9 cellular contexts compared by ENCODE assay signal in genomic region chr20:63519765-63520593, GRCh38. TPM values are rescaled to one million over a fixed set of nuclear protein-coding genes. Genes with fewer than 3 reads are reported as not detected.
A peak's percentile ranks its signal among the peaks of the same experiment; 100 is the strongest.
DNase-seq lines count a peak whose midpoint lies in the region; ATAC-seq and TF ChIP-seq lines count a peak whose summit lies in the region.
"Had no signal": no experiment of that assay in that cellular context is flagged by ENCODE, and none has a peak within 500 bp of the region (broad histone marks: within the 10 kb centered on the region; RNA-seq: fewer than 3 reads in every experiment).

No MANE protein-coding gene starts in this region.

- H3K9me3 ChIP-seq in transverse colon: no peaks in the 10 kb centered on the region

- H3K27ac Mint-ChIP-seq in activated T-helper 1 cell treated with anti-CD3 and anti-CD28 coated beads, Interleukin-12 subunit alpha, Interleukin-12 subunit beta, Interleukin-2, Interleukin-4 antibody, amounts not matched to agents 30 ng/mL and 10 ng/mL and 1 ng/mL, durations not matched to agents 14 hours and 24 hours and 36 hours: no peak overlapping the region

- peak overlapping the region; percentile 74 for H3K4me3 Mint-ChIP-seq in activated T-helper 1 cell treated with anti-CD3 and anti-CD28 coated beads, Interleukin-12 subunit alpha, Interleukin-12 subunit beta, Interleukin-2, Interleukin-4 antibody, amounts not matched to agents 30 ng/mL and 10 ng/mL and 1 ng/mL, durations not matched to agents 14 hours and 24 hours and 36 hours

- H3K4me1 ChIP-seq in transverse colon: peaks cover 9 to 31% (median 19%) of the 10 kb centered on the region in 4 donors

- peaks cover 12% of the 10 kb centered on the region for H3K36me3 Mint-ChIP-seq in activated T-helper 1 cell treated with anti-CD3 and anti-CD28 coated beads, Interleukin-12 subunit alpha, Interleukin-12 subunit beta, Interleukin-2, Interleukin-4 antibody, amounts not matched to agents 30 ng/mL and 10 ng/mL and 1 ng/mL, durations not matched to agents 14 hours and 24 hours and 36 hours (ENCODE audit: low read depth)

- no peak for TF ChIP-seq POLR2A in transverse colon (IDR thresholded peaks at IDR 0.05)

- intact Hi-C loops in activated T-helper 1 cell treated with anti-CD3 and anti-CD28 coated beads, Interleukin-12 subunit alpha, Interleukin-12 subunit beta, Interleukin-2, Interleukin-4 antibody, amounts not matched to agents 30 ng/mL and 10 ng/mL and 1 ng/mL, durations not matched to agents 14 hours and 24 hours and 36 hours (cut with micrococcal nuclease): loop anchor here (1.0 to 2.0 kb wide), 6 partner anchors 17 to 543 kb away; partner anchors contain the start of genes GMEB2, PTK6, TCEA2 and TPD52L2
- intact Hi-C loops in transverse colon (cut with DNase I; ENCODE audit: low total_unique reads): no loop called here

- peak overlapping the region; percentile 74 for H3K4me3 ChIP-seq in fibroblast of villous mesenchyme (ENCODE audit: low read depth, low read length)
- H3K4me3 ChIP-seq in transverse colon: peak overlapping the region; percentile 76 to 100 (median 86)

- in situ Hi-C loops in transverse colon (cut with MboI; ENCODE audit: low pct_ligation_motif_present in 1 of 4, low pct_unique_long_range_greater_than_20kb in 1 of 4, low sequenced_read_pairs in 3 of 4): no loop called here

- no peaks in the 10 kb centered on the region for H3K9me3 Mint-ChIP-seq in activated T-helper 1 cell treated with anti-CD3 and anti-CD28 coated beads, Interleukin-12 subunit alpha, Interleukin-12 subunit beta, Interleukin-2, Interleukin-4 antibody, amounts not matched to agents 30 ng/mL and 10 ng/mL and 1 ng/mL, durations not matched to agents 14 hours and 24 hours and 36 hours

- DNase-seq in NCI-H748 (lab: John Stamatoyannopoulos, UW; ENCODE audit: unreplicated experiment) (peak; percentile 57), NCI-H748 treated with DMSO at 0.1 percent for 48 hours (lab: John Stamatoyannopoulos, UW) (no peak), NCI-H2227 (lab: John Stamatoyannopoulos, UW; ENCODE audit: unreplicated experiment) (peak; percentile 86), fibroblast of villous mesenchyme (ENCODE audit: low read depth) (peak; percentile 23), omental fat pad (ENCODE audit: low spot score) (no peak), transverse colon (peak; percentile 70)
- DNase-seq in activated T-helper 1 cell treated with anti-CD3 and anti-CD28 coated beads, Interleukin-12 subunit alpha, Interleukin-12 subunit beta, Interleukin-2, Interleukin-4 antibody, amounts not matched to agents 30 ng/mL and 10 ng/mL and 1 ng/mL, durations not matched to agents 14 hours and 24 hours and 36 hours (ENCODE audit: low spot score): peak; percentile 68

- peak overlapping the region; percentile 95 to 99 (median 96) for H3K27ac ChIP-seq in transverse colon

- peak; percentile 29 for TF ChIP-seq CTCF in fibroblast of villous mesenchyme (IDR thresholded peaks at IDR 0.05; ENCODE audit: insufficient read depth, low read depth, low read length)
- no peak for TF ChIP-seq CTCF in omental fat pad (IDR thresholded peaks at IDR 0.05)
- TF ChIP-seq CTCF in transverse colon (IDR thresholded peaks at IDR 0.05): peak; percentile 12 to 40 (median 20)

- TF ChIP-seq EP300 in transverse colon (IDR thresholded peaks at IDR 0.05; ENCODE audit: low read depth): no peak

- no peaks in the 10 kb centered on the region for H3K36me3 ChIP-seq in transverse colon

- ATAC-seq in HG02852 (IDR thresholded peaks at IDR 0.05; ENCODE audit: unreplicated experiment): peak; percentile 34
- ATAC-seq in omental fat pad (ENCODE audit: low FRiP score): peak; percentile 72

- no peaks in the 10 kb centered on the region for H3K27me3 ChIP-seq in transverse colon

- WGBS in transverse colon (ENCODE audit: low coverage in 1 of 2), 2 donors: 0% methylated on average over 28 of the region's 73 CpGs; no CpG with 5 or more reads in 1 of the 2 donors

- no peaks in the 10 kb centered on the region for H3K4me1 Mint-ChIP-seq in activated T-helper 1 cell treated with anti-CD3 and anti-CD28 coated beads, Interleukin-12 subunit alpha, Interleukin-12 subunit beta, Interleukin-2, Interleukin-4 antibody, amounts not matched to agents 30 ng/mL and 10 ng/mL and 1 ng/mL, durations not matched to agents 14 hours and 24 hours and 36 hours (ENCODE audit: low read depth)

- H3K27me3 Mint-ChIP-seq in activated T-helper 1 cell treated with anti-CD3 and anti-CD28 coated beads, Interleukin-12 subunit alpha, Interleukin-12 subunit beta, Interleukin-2, Interleukin-4 antibody, amounts not matched to agents 30 ng/mL and 10 ng/mL and 1 ng/mL, durations not matched to agents 14 hours and 24 hours and 36 hours (ENCODE audit: insufficient read depth): peaks cover 4% of the 10 kb centered on the region

RNA-seq across cellular contexts. Expression of gene PPDPF, which starts 0.6 kb away (rescaled TPM):
- 117 and 122 TPM in 2 replicates for total RNA-seq in activated T-helper 1 cell treated with anti-CD3 and anti-CD28 coated beads, Interleukin-12 subunit alpha, Interleukin-12 subunit beta, Interleukin-2, Interleukin-4 antibody, amounts not matched to agents 30 ng/mL and 10 ng/mL and 1 ng/mL, durations not matched to agents 14 hours and 24 hours and 36 hours
- total RNA-seq in fibroblast of villous mesenchyme (38.4 and 78.0 TPM in 2 replicates), omental fat pad (100 to 1,000 TPM in 1 of 4 donors, 10 to 100 TPM in 3; 22.2 to 108 (median 75.8) TPM), transverse colon (100 to 1,000 TPM; 320 to 695 (median 517) TPM)

RNA-seq across cellular contexts. Expression of gene PTK6, which starts 17.2 kb away (rescaled TPM):
- 0.16 and 0.29 TPM in 2 replicates for total RNA-seq in activated T-helper 1 cell treated with anti-CD3 and anti-CD28 coated beads, Interleukin-12 subunit alpha, Interleukin-12 subunit beta, Interleukin-2, Interleukin-4 antibody, amounts not matched to agents 30 ng/mL and 10 ng/mL and 1 ng/mL, durations not matched to agents 14 hours and 24 hours and 36 hours
- total RNA-seq in fibroblast of villous mesenchyme: under 0.01 TPM in 2 replicates
- under 1 TPM in 3 of 4 donors, not detected in 1; 0.12 to 0.63 (median 0.28) TPM for total RNA-seq in omental fat pad
- total RNA-seq in transverse colon: 100 to 1,000 TPM in 2 of 4 donors, 10 to 100 TPM in 2; 90.5 to 147 (median 103) TPM

RNA-seq across cellular contexts. Expression of gene EEF1A2, which starts 21.1 kb away (rescaled TPM):
- total RNA-seq in activated T-helper 1 cell treated with anti-CD3 and anti-CD28 coated beads, Interleukin-12 subunit alpha, Interleukin-12 subunit beta, Interleukin-2, Interleukin-4 antibody, amounts not matched to agents 30 ng/mL and 10 ng/mL and 1 ng/mL, durations not matched to agents 14 hours and 24 hours and 36 hours: 0.80 and 1.1 TPM in 2 replicates
- total RNA-seq in fibroblast of villous mesenchyme: under 0.01 and 0.43 TPM in 2 replicates
- 1 to 10 TPM in 3 of 4 donors, not detected in 1; 2.1 to 4.7 (median 2.8) TPM for total RNA-seq in omental fat pad
- total RNA-seq in transverse colon: 1 to 10 TPM in 3 of 4 donors, under 1 TPM in 1; 0.75 to 5.0 (median 3.3) TPM
- total RNA-seq: subcutaneous adipose tissue had no signal

RNA-seq across cellular contexts. Expression of gene SRMS, which starts 27.6 kb away (rescaled TPM):
- not detected in 2 replicates for total RNA-seq in activated T-helper 1 cell treated with anti-CD3 and anti-CD28 coated beads, Interleukin-12 subunit alpha, Interleukin-12 subunit beta, Interleukin-2, Interleukin-4 antibody, amounts not matched to agents 30 ng/mL and 10 ng/mL and 1 ng/mL, durations not matched to agents 14 hours and 24 hours and 36 hours
- not detected in 2 replicates for total RNA-seq in fibroblast of villous mesenchyme
- total RNA-seq in omental fat pad: not detected
- under 1 TPM in 1 of 4 donors, not detected in 3; 0.79 TPM for total RNA-seq in transverse colon
- total RNA-seq: subcutaneous adipose tissue had no signal

RNA-seq across cellular contexts. Expression of gene FNDC11, which starts 34.0 kb away (rescaled TPM):
- total RNA-seq in activated T-helper 1 cell treated with anti-CD3 and anti-CD28 coated beads, Interleukin-12 subunit alpha, Interleukin-12 subunit beta, Interleukin-2, Interleukin-4 antibody, amounts not matched to agents 30 ng/mL and 10 ng/mL and 1 ng/mL, durations not matched to agents 14 hours and 24 hours and 36 hours: 0.15 and 0.26 TPM in 2 replicates
- 0.86 and 0.97 TPM in 2 replicates for total RNA-seq in fibroblast of villous mesenchyme
- under 1 TPM in 2 of 4 donors, not detected in 2; 0.19 to 0.38 TPM for total RNA-seq in omental fat pad
- total RNA-seq in transverse colon: not detected

Comparison
In these comparisons a context has a peak if more than half of its experiments do, and no peak if none do; other contexts are left out.
1. DNase-seq: peak in NCI-H748 (single experiment), NCI-H2227 (single experiment), activated T-helper 1 cell treated with anti-CD3 and anti-CD28 coated beads, Interleukin-12 subunit alpha, Interleukin-12 subunit beta, Interleukin-2, Interleukin-4 antibody, amounts not matched to agents 30 ng/mL and 10 ng/mL and 1 ng/mL, durations not matched to agents 14 hours and 24 hours and 36 hours (single experiment), fibroblast of villous mesenchyme (single experiment) and transverse colon (single experiment); none in NCI-H748 treated with DMSO at 0.1 percent for 48 hours (single experiment) and omental fat pad (single experiment).
2. CTCF ChIP-seq: peak in fibroblast of villous mesenchyme (single experiment) and transverse colon (5 of 5); none in omental fat pad (0 of 3).
3. RNA of gene PTK6, which starts 17.2 kb away (total RNA-seq): 90.5 to 147 TPM in transverse colon; 0.12 to 0.63 TPM in omental fat pad, 0.16 to 0.29 TPM in activated T-helper 1 cell treated with anti-CD3 and anti-CD28 coated beads, Interleukin-12 subunit alpha, Interleukin-12 subunit beta, Interleukin-2, Interleukin-4 antibody, amounts not matched to agents 30 ng/mL and 10 ng/mL and 1 ng/mL, durations not matched to agents 14 hours and 24 hours and 36 hours and under 0.01 TPM in fibroblast of villous mesenchyme; every median in the first group is over 10 times any median in the second.